ENCODE assay signal across 10 cellular contexts in genomic region chr1:31591425-31592093, GRCh38. TPM values are rescaled to one million over a fixed set of nuclear protein-coding genes. Genes with fewer than 3 reads are reported as not detected.
DNase-seq lines count a peak whose midpoint lies in the region; ATAC-seq, FAIRE-seq and TF ChIP-seq lines count a peak whose summit lies in the region.
"Had no signal": no experiment of that assay in that cellular context is flagged by ENCODE, and none has a peak within 500 bp of the region (broad histone marks: within the 10 kb centered on the region; RNA-seq: fewer than 3 reads in every experiment).

No MANE protein-coding gene starts in this region.

- H3K4me1 Mint-ChIP-seq in activated T-helper 2 cell treated with anti-CD3 and anti-CD28 coated beads, Interferon-gamma antibody, Interleukin-2, Interleukin-4, amounts not matched to agents 10 μg/mL and 5 μg/mL and 100 μg/mL, durations not matched to agents 14 hours and 24 hours and 36 hours (ENCODE audit: low read depth), result peaks cover 2% of the 10 kb centered on the region

- H3K79me2 ChIP-seq in PC-9 (ENCODE audit: low read depth), result peaks cover 7% of the 10 kb centered on the region; the same call in 1 of the 2 replicates

- no peak overlapping the region for H3K4me3 Mint-ChIP-seq in activated T-helper 2 cell treated with anti-CD3 and anti-CD28 coated beads, Interferon-gamma antibody, Interleukin-2, Interleukin-4, amounts not matched to agents 10 μg/mL and 5 μg/mL and 100 μg/mL, durations not matched to agents 14 hours and 24 hours and 36 hours (ENCODE audit: low read depth)
- H3K4me3 Mint-ChIP-seq: activated T-helper 1 cell treated with anti-CD3 and anti-CD28 coated beads, Interleukin-12 subunit alpha, Interleukin-12 subunit beta, Interleukin-2, Interleukin-4 antibody, amounts not matched to agents 30 ng/mL and 10 ng/mL and 1 ng/mL, durations not matched to agents 14 hours and 24 hours and 36 hours; naive B cell had no signal

- CTCF ChIA-PET in PC-9 (lab: Charles Lee), result interaction anchor here (0.6 kb wide), 2 partner anchors 28 to 71 kb away, joined by 3 read pairs; no protein-coding TSS in a partner anchor

- intact Hi-C loops in PC-9 (cut with micrococcal nuclease; ENCODE audit: unreplicated experiment), result no loop called here
- intact Hi-C loops in pancreas (cut with DNase I), result no loop called here
- intact Hi-C loops in activated T-helper 2 cell treated with anti-CD3 and anti-CD28 coated beads, Interferon-gamma antibody, Interleukin-2, Interleukin-4, amounts not matched to agents 10 μg/mL and 5 μg/mL and 100 μg/mL, durations not matched to agents 14 hours and 24 hours and 36 hours (cut with micrococcal nuclease), result loop anchor here (2.0 kb wide), 1 partner anchor 15 kb away; no protein-coding TSS in a partner anchor

- H4K20me1 ChIP-seq in PC-9 (ENCODE audit: insufficient read depth), result no peaks in the 10 kb centered on the region

- H3K9me3 Mint-ChIP-seq in activated T-helper 2 cell treated with anti-CD3 and anti-CD28 coated beads, Interferon-gamma antibody, Interleukin-2, Interleukin-4, amounts not matched to agents 10 μg/mL and 5 μg/mL and 100 μg/mL, durations not matched to agents 14 hours and 24 hours and 36 hours, result no peaks in the 10 kb centered on the region
- H3K9me3 Mint-ChIP-seq: activated T-helper 1 cell treated with anti-CD3 and anti-CD28 coated beads, Interleukin-12 subunit alpha, Interleukin-12 subunit beta, Interleukin-2, Interleukin-4 antibody, amounts not matched to agents 30 ng/mL and 10 ng/mL and 1 ng/mL, durations not matched to agents 14 hours and 24 hours and 36 hours; naive B cell had no signal

- BruUV-seq in PC-9 (replicated peaks; lab: Mats Ljungman, UMichigan), result no TSS peak

- peaks cover 26% of the 10 kb centered on the region for H3K27me3 Mint-ChIP-seq in activated T-helper 2 cell treated with anti-CD3 and anti-CD28 coated beads, Interferon-gamma antibody, Interleukin-2, Interleukin-4, amounts not matched to agents 10 μg/mL and 5 μg/mL and 100 μg/mL, durations not matched to agents 14 hours and 24 hours and 36 hours (ENCODE audit: low read depth)

- no peak overlapping the region for H2AFZ ChIP-seq in PC-9

- POLR2A ChIA-PET in PC-9 (lab: Charles Lee; ENCODE audit: unreplicated experiment), result interaction anchor here (0.7 kb wide), 2 partner anchors 22 to 83 kb away, joined by 3 to 6 read pairs; no protein-coding TSS in a partner anchor

- no peak for ATAC-seq in pancreas

- H3K9me2 ChIP-seq in PC-9 (ENCODE audit: insufficient read depth), result no peaks in the 10 kb centered on the region

- H3F3A ChIP-seq in PC-9 (ENCODE audit: insufficient read depth, low read depth), result peaks cover 55% of the 10 kb centered on the region

- no peaks in the 10 kb centered on the region for H3K36me3 Mint-ChIP-seq in activated T-helper 2 cell treated with anti-CD3 and anti-CD28 coated beads, Interferon-gamma antibody, Interleukin-2, Interleukin-4, amounts not matched to agents 10 μg/mL and 5 μg/mL and 100 μg/mL, durations not matched to agents 14 hours and 24 hours and 36 hours (ENCODE audit: low read depth)
- H3K36me3 Mint-ChIP-seq: naive B cell had no signal

- H3K4me1 ChIP-seq in PC-9 (replicated peaks; ENCODE audit: insufficient read depth), result peaks cover 66% of the 10 kb centered on the region
- peaks cover 12 to 13% (median 13%) of the 10 kb centered on the region in 3 donors for H3K4me1 ChIP-seq in pancreas

- WGBS in pancreas, 2 donors, result 69 to 74% methylated on average over 11 of the region's 11 CpGs

- H3K4me3 ChIP-seq in PC-9, result no peak overlapping the region
- no peak overlapping the region for H3K4me3 ChIP-seq in epithelial cell of esophagus (ENCODE audit: low read length)
- no peak overlapping the region for H3K4me3 ChIP-seq in pancreas

- H3K9me3 ChIP-seq in PC-9 (ENCODE audit: insufficient read depth, low read depth), result no peaks in the 10 kb centered on the region
- no peaks in the 10 kb centered on the region for H3K9me3 ChIP-seq in pancreas

- no peaks in the 10 kb centered on the region for H3K27me3 ChIP-seq in PC-9 (ENCODE audit: insufficient read depth, low read depth)
- no peaks in the 10 kb centered on the region for H3K27me3 ChIP-seq in pancreas

- H3K36me3 ChIP-seq in PC-9 (ENCODE audit: low read depth) (no peaks in the 10 kb centered on the region), pancreas (no peaks in the 10 kb centered on the region)

- H3K27ac ChIP-seq in PC-9 (0 out of 2 replicates have a peak overlapping the region, but pooled peaks have one; percentile 4), pancreas (no peak overlapping the region)

- H3K27ac Mint-ChIP-seq in activated T-helper 2 cell treated with anti-CD3 and anti-CD28 coated beads, Interferon-gamma antibody, Interleukin-2, Interleukin-4, amounts not matched to agents 10 μg/mL and 5 μg/mL and 100 μg/mL, durations not matched to agents 14 hours and 24 hours and 36 hours, result no peak overlapping the region
- H3K27ac Mint-ChIP-seq: activated T-helper 1 cell treated with anti-CD3 and anti-CD28 coated beads, Interleukin-12 subunit alpha, Interleukin-12 subunit beta, Interleukin-2, Interleukin-4 antibody, amounts not matched to agents 30 ng/mL and 10 ng/mL and 1 ng/mL, durations not matched to agents 14 hours and 24 hours and 36 hours had no signal

- no peak for FAIRE-seq in pancreas (lab: Jason Lieb, UNC)

- DNase-seq in DMS79 treated with DMSO at 0.1 percent for 48 hours (lab: John Stamatoyannopoulos, UW) (peak; percentile 33), PC-9 (peak; percentile 57 to 75), epithelial cell of esophagus (ENCODE audit: low read depth) (peak; percentile 86), renal cortical epithelial cell (ENCODE audit: low read depth) (peak; percentile 96), pancreas (no peak), 8988T (no peak)
- no peak for DNase-seq in stimulated activated naive CD4-positive, alpha-beta T cell (lab: John Stamatoyannopoulos, UW)
- DNase-seq in activated T-helper 2 cell treated with anti-CD3 and anti-CD28 coated beads, Interferon-gamma antibody, Interleukin-2, Interleukin-4, amounts not matched to agents 10 μg/mL and 5 μg/mL and 100 μg/mL, durations not matched to agents 14 hours and 24 hours and 36 hours (ENCODE audit: low spot score), result no peak
- DNase-seq: naive B cell had no signal

- TF ChIP-seq CTCF in PC-9 (conservative IDR thresholded peaks at IDR 0.05) (no peak), epithelial cell of esophagus (IDR thresholded peaks at IDR 0.05; ENCODE audit: insufficient read depth, low read depth, low read length, missing control alignments) (no peak), pancreas (IDR thresholded peaks at IDR 0.05) (no peak)

- no peak overlapping the region for H3K4me2 ChIP-seq in PC-9

RNA-seq across cellular contexts. Expression of gene TINAGL1, which starts 15.2 kb away (rescaled TPM):
- total RNA-seq in PC-9 (2021) (162 and 191 TPM in 2 replicates), renal cortical epithelial cell (168 and 349 TPM in 2 replicates), pancreas (10 to 100 TPM; 10.1 to 35.5 (median 19.9) TPM)
- 10 to 100 TPM; 45.2 to 47.3 TPM for polyA plus RNA-seq in pancreas
- total RNA-seq in activated T-helper 2 cell treated with anti-CD3 and anti-CD28 coated beads, Interferon-gamma antibody, Interleukin-2, Interleukin-4, amounts not matched to agents 10 μg/mL and 5 μg/mL and 100 μg/mL, durations not matched to agents 14 hours and 24 hours and 36 hours, result not detected in 2 replicates
- total RNA-seq: activated T-helper 1 cell treated with anti-CD3 and anti-CD28 coated beads, Interleukin-12 subunit alpha, Interleukin-12 subunit beta, Interleukin-2, Interleukin-4 antibody, amounts not matched to agents 30 ng/mL and 10 ng/mL and 1 ng/mL, durations not matched to agents 14 hours and 24 hours and 36 hours had no signal

RNA-seq across cellular contexts. Expression of gene HCRTR1, which starts 25.9 kb away (rescaled TPM):
- total RNA-seq in PC-9 (2021) (not detected in 2 replicates), renal cortical epithelial cell (not detected in 2 replicates), pancreas (under 1 TPM in 1 of 6 donors, not detected in 5; 0.14 TPM)
- polyA plus RNA-seq in pancreas, result under 1 TPM; 0.19 to 0.52 TPM
- total RNA-seq in activated T-helper 2 cell treated with anti-CD3 and anti-CD28 coated beads, Interferon-gamma antibody, Interleukin-2, Interleukin-4, amounts not matched to agents 10 μg/mL and 5 μg/mL and 100 μg/mL, durations not matched to agents 14 hours and 24 hours and 36 hours, result not detected in 2 replicates
- total RNA-seq: activated T-helper 1 cell treated with anti-CD3 and anti-CD28 coated beads, Interleukin-12 subunit alpha, Interleukin-12 subunit beta, Interleukin-2, Interleukin-4 antibody, amounts not matched to agents 30 ng/mL and 10 ng/mL and 1 ng/mL, durations not matched to agents 14 hours and 24 hours and 36 hours had no signal

RNA-seq across cellular contexts. Expression of gene PEF1, which starts 53.1 kb away (rescaled TPM):
- 40.3 and 44.5 TPM in 2 replicates for total RNA-seq in PC-9 (2021)
- 80.4 and 121 TPM in 2 replicates for total RNA-seq in renal cortical epithelial cell
- total RNA-seq in pancreas, result 10 to 100 TPM; 14.5 to 27.2 (median 17.5) TPM
- polyA plus RNA-seq in pancreas, result 10 to 100 TPM; 27.0 to 47.3 TPM
- 56.5 and 61.5 TPM in 2 replicates for total RNA-seq in activated T-helper 2 cell treated with anti-CD3 and anti-CD28 coated beads, Interferon-gamma antibody, Interleukin-2, Interleukin-4, amounts not matched to agents 10 μg/mL and 5 μg/mL and 100 μg/mL, durations not matched to agents 14 hours and 24 hours and 36 hours

Comparison
In these comparisons a context has a peak if more than half of its experiments do, and no peak if none do; other contexts are left out.
1. DNase-seq: peak in DMS79 treated with DMSO at 0.1 percent for 48 hours (single experiment), PC-9 (2 of 2), epithelial cell of esophagus (single experiment) and renal cortical epithelial cell (single experiment); none in stimulated activated naive CD4-positive, alpha-beta T cell (0 of 6), pancreas (0 of 6), 8988T (single experiment) and activated T-helper 2 cell treated with anti-CD3 and anti-CD28 coated beads, Interferon-gamma antibody, Interleukin-2, Interleukin-4, amounts not matched to agents 10 μg/mL and 5 μg/mL and 100 μg/mL, durations not matched to agents 14 hours and 24 hours and 36 hours (single experiment).
2. RNA of gene TINAGL1, which starts 15.2 kb away (total RNA-seq): 168 to 349 TPM in renal cortical epithelial cell, 162 to 191 TPM in PC-9 and 10.1 to 35.5 TPM in pancreas; not detected in activated T-helper 2 cell treated with anti-CD3 and anti-CD28 coated beads, Interferon-gamma antibody, Interleukin-2, Interleukin-4, amounts not matched to agents 10 μg/mL and 5 μg/mL and 100 μg/mL, durations not matched to agents 14 hours and 24 hours and 36 hours; every median in the first group is over 10 times any median in the second.